Comparison of ENCODE assay signal across 14 cellular contexts in genomic region chr5:31361234-31361633, GRCh38.
A peak's percentile ranks its signal among the peaks of the same experiment; 100 is the strongest.
DNase-seq lines count a peak whose midpoint lies in the region; ATAC-seq and TF ChIP-seq lines count a peak whose summit lies in the region.
"Had no signal": no experiment of that assay in that cellular context is flagged by ENCODE, and none has a peak within 500 bp of the region (broad histone marks: within the 10 kb centered on the region; RNA-seq: fewer than 3 reads in every experiment).

No MANE protein-coding gene starts in this region.

- DNase-seq in GM23338 (ENCODE audit: low spot score) (no peak), amniotic epithelial cell (ENCODE audit: low read depth) (peak; percentile 93), hepatic stellate cell (ENCODE audit: low spot score) (peak; percentile 42), erythroblast (lab: John Stamatoyannopoulos, UW) (no peak), WERI-Rb-1 (no peak), NCI-H2227 (lab: John Stamatoyannopoulos, UW; ENCODE audit: unreplicated experiment) (no peak), ovary (no peak)
- DNase-seq: activated CD4-positive, alpha-beta T cell treated with anti-CD3 and anti-CD28 coated beads, Interleukin-2, amount 10 ng/mL, durations not matched to agents 7 days and 5 days; NCI-H187 treated with DMSO at 0.1 percent for 48 hours; stimulated activated CD4-positive, alpha-beta T cell treated with anti-CD3 and anti-CD28 coated beads, Interleukin-15, amount 100 ng/mL, for 24 hours had no signal

- H2AFZ ChIP-seq in ACC112 (ENCODE audit: low read length, unreplicated experiment) (peak overlapping the region; percentile 29), GM23338 (peak overlapping the region; percentile 16)

- no peak for TF ChIP-seq EP300 in ovary (IDR thresholded peaks at IDR 0.05)

- H3K4me3 ChIP-seq in ACC112 (ENCODE audit: low read depth, low read length) (peak overlapping the region; percentile 4; the same call in 1 of the 2 replicates), GM23338 (no peak overlapping the region), WERI-Rb-1 (ENCODE audit: low read depth, low read length) (no peak overlapping the region), ovary (no peak overlapping the region)
- H3K4me3 ChIP-seq: K562 had no signal

- H3K4me1 ChIP-seq in ACC112 (ENCODE audit: control insufficient read depth, insufficient read depth, low read length, unreplicated experiment) (peaks cover 53% of the 10 kb centered on the region), GM23338 (ENCODE audit: insufficient read depth) (peaks cover 13% of the 10 kb centered on the region), ovary (ENCODE audit: insufficient read depth) (no peaks in the 10 kb centered on the region)

- TF ChIP-seq POLR2A in erythroblast (IDR thresholded peaks at IDR 0.05; ENCODE audit: low read length) (no peak), ovary (IDR thresholded peaks at IDR 0.05) (no peak)

- peaks cover 34% of the 10 kb centered on the region for H3K9me2 ChIP-seq in GM23338 (ENCODE audit: insufficient read depth)

- H3F3A ChIP-seq in GM23338 (replicated peaks; ENCODE audit: low read depth): no peaks in the 10 kb centered on the region

- H3K79me2 ChIP-seq in ACC112 (ENCODE audit: control insufficient read depth, insufficient read depth, low read length, unreplicated experiment) (no peaks in the 10 kb centered on the region), GM23338 (replicated peaks; ENCODE audit: insufficient read depth) (no peaks in the 10 kb centered on the region)

- no peak for ATAC-seq in GM23338
- ATAC-seq: K562 had no signal

- intact Hi-C loops in ovary (cut with DNase I): no loop called here

- peaks cover 5% of the 10 kb centered on the region for H3K27me3 Mint-ChIP-seq in GM23338 (ENCODE audit: insufficient read depth, low read depth, poor library complexity)
- H3K27me3 Mint-ChIP-seq: activated CD4-positive, alpha-beta T cell treated with anti-CD3 and anti-CD28 coated beads, Interleukin-2, amount 10 ng/mL, durations not matched to agents 7 days and 5 days had no signal

- H3K27ac Mint-ChIP-seq in GM23338: no peak overlapping the region
- H3K27ac Mint-ChIP-seq: activated CD4-positive, alpha-beta T cell treated with anti-CD3 and anti-CD28 coated beads, Interleukin-2, amount 10 ng/mL, durations not matched to agents 7 days and 5 days had no signal

- H3K36me3 Mint-ChIP-seq in GM23338 (ENCODE audit: low read depth): peaks cover 3% of the 10 kb centered on the region; the same call in 1 of the 3 replicates

- WGBS in ovary, 3 donors: 29 to 40% (median 29%) methylated on average over 1 of the region's 1 CpG

- H3K9me3 ChIP-seq in WERI-Rb-1 (ENCODE audit: severe bottlenecking): no peaks in the 10 kb centered on the region
- no peaks in the 10 kb centered on the region for H3K9me3 ChIP-seq in ovary
- H3K9me3 ChIP-seq: neutrophil had no signal

- H3K4me3 Mint-ChIP-seq in GM23338: no peak overlapping the region
- H3K4me3 Mint-ChIP-seq: activated CD4-positive, alpha-beta T cell treated with anti-CD3 and anti-CD28 coated beads, Interleukin-2, amount 10 ng/mL, durations not matched to agents 7 days and 5 days; central memory CD8-positive, alpha-beta T cell had no signal

- peak overlapping the region; percentile 80 for H3K27ac ChIP-seq in ACC112 (ENCODE audit: low read depth, low read length)
- H3K27ac ChIP-seq in GM23338 (ENCODE audit: low read depth): peak overlapping the region; percentile 82
- H3K27ac ChIP-seq in WERI-Rb-1: no peak overlapping the region
- H3K27ac ChIP-seq in ovary: no peak overlapping the region
- H3K27ac ChIP-seq: neutrophil had no signal

- no peak overlapping the region for H3K4me2 ChIP-seq in GM23338

- no peaks in the 10 kb centered on the region for H3K27me3 ChIP-seq in ACC112 (ENCODE audit: insufficient read depth, low read length)
- H3K27me3 ChIP-seq in GM23338 (ENCODE audit: insufficient read depth): no peaks in the 10 kb centered on the region
- no peaks in the 10 kb centered on the region for H3K27me3 ChIP-seq in WERI-Rb-1 (ENCODE audit: insufficient read depth, low read depth, severe bottlenecking)
- H3K27me3 ChIP-seq in ovary: no peaks in the 10 kb centered on the region
- H3K27me3 ChIP-seq: neutrophil had no signal

- no peaks in the 10 kb centered on the region for H4K20me1 ChIP-seq in GM23338 (replicated peaks; ENCODE audit: insufficient read depth)

- H3K4me1 Mint-ChIP-seq in GM23338: peaks cover 18% of the 10 kb centered on the region
- H3K4me1 Mint-ChIP-seq: activated CD4-positive, alpha-beta T cell treated with anti-CD3 and anti-CD28 coated beads, Interleukin-2, amount 10 ng/mL, durations not matched to agents 7 days and 5 days; central memory CD8-positive, alpha-beta T cell had no signal

- H3K36me3 ChIP-seq in ACC112 (ENCODE audit: insufficient read depth, low read length) (no peaks in the 10 kb centered on the region), GM23338 (ENCODE audit: insufficient read depth) (no peaks in the 10 kb centered on the region), WERI-Rb-1 (no peaks in the 10 kb centered on the region), ovary (no peaks in the 10 kb centered on the region)
- H3K36me3 ChIP-seq: neutrophil had no signal

- no peak for TF ChIP-seq CTCF in GM23338 (conservative IDR thresholded peaks at IDR 0.05; ENCODE audit: low read depth in 2 of 2)
- no peak for TF ChIP-seq CTCF in WERI-Rb-1 (IDR thresholded peaks at IDR 0.05; ENCODE audit: low read depth, low read length)
- TF ChIP-seq CTCF in ovary (IDR thresholded peaks at IDR 0.05): no peak

- peaks cover 5% of the 10 kb centered on the region for H3K9me3 Mint-ChIP-seq in GM23338
- H3K9me3 Mint-ChIP-seq: activated CD4-positive, alpha-beta T cell treated with anti-CD3 and anti-CD28 coated beads, Interleukin-2, amount 10 ng/mL, durations not matched to agents 7 days and 5 days had no signal

TF ChIP-seq in GM23338, 12 proteins besides CTCF, POLR2A, EP300 and RAD21:
- no peak for TF ChIP-seq JUNB (IDR thresholded peaks at IDR 0.05; ENCODE audit: unreplicated experiment)
- TF ChIP-seq POLR2AphosphoS5 (IDR thresholded peaks at IDR 0.05; ENCODE audit: low read depth): no peak
- TF ChIP-seq ETS1 (IDR thresholded peaks at IDR 0.05): no peak
- TF ChIP-seq ZNF331 (CRISPR knock-in tag; IDR thresholded peaks at IDR 0.05; ENCODE audit: low read depth): no peak
- no peak for TF ChIP-seq ZNF114 (CRISPR knock-in tag; IDR thresholded peaks at IDR 0.05)
- TF ChIP-seq EZH2phosphoT487 (IDR thresholded peaks at IDR 0.05; ENCODE audit: unreplicated experiment): no peak
- TF ChIP-seq STAT1 (IDR thresholded peaks at IDR 0.05; ENCODE audit: unreplicated experiment): no peak
- no peak for TF ChIP-seq NANOG (IDR thresholded peaks at IDR 0.05; ENCODE audit: borderline replicate concordance)

Comparison
In these comparisons a context has a peak if more than half of its experiments do, and no peak if none do; other contexts are left out.
1. H3K27ac ChIP-seq: peak in ACC112 (single experiment) and GM23338 (single experiment); none in WERI-Rb-1 (single experiment) and ovary (0 of 2).
2. DNase-seq: peak in amniotic epithelial cell (single experiment) and hepatic stellate cell (single experiment); none in GM23338 (single experiment), erythroblast (0 of 2), WERI-Rb-1 (single experiment), NCI-H2227 (single experiment) and ovary (0 of 5).